ENCODE assay signal across 23 cellular contexts in genomic region chr6:102494808-102495207, GRCh38.
A peak's percentile ranks its signal among the peaks of the same experiment; 100 is the strongest.
DNase-seq lines count a peak whose midpoint lies in the region; ATAC-seq lines count a peak whose summit lies in the region.
"Had no signal": no experiment of that assay in that cellular context is flagged by ENCODE, and none has a peak within 500 bp of the region (broad histone marks: within the 10 kb centered on the region; RNA-seq: fewer than 3 reads in every experiment).

No MANE protein-coding gene starts in this region.

- peak; percentile 62 for DNase-seq in mesenteric fat pad (ENCODE audit: low spot score)
- DNase-seq: 8988T; ACHN; AML-193; BE2C; C1 segment of cervical spinal cord; Caco-2; Calu3; CD4-positive, alpha-beta memory T cell; CD4-positive, alpha-beta T cell; CD4-positive, CD25-positive, alpha-beta regulatory T cell; CD8-positive, alpha-beta memory T cell; CD8-positive, alpha-beta T cell; COR-L47; DMS 273 treated with DMSO at 0.1 percent for 48 hours; DMS153; DMS53; DMS79; DMS79 treated with DMSO at 0.1 percent for 48 hours; DND-41; EL had no signal

- ATAC-seq in HG03432 (IDR thresholded peaks at IDR 0.05; ENCODE audit: unreplicated experiment), result no peak
- ATAC-seq: A549; CD8-positive, alpha-beta T cell had no signal
